Comparison of ENCODE assay signal across 1 cellular context in the genomic region with DNA sequence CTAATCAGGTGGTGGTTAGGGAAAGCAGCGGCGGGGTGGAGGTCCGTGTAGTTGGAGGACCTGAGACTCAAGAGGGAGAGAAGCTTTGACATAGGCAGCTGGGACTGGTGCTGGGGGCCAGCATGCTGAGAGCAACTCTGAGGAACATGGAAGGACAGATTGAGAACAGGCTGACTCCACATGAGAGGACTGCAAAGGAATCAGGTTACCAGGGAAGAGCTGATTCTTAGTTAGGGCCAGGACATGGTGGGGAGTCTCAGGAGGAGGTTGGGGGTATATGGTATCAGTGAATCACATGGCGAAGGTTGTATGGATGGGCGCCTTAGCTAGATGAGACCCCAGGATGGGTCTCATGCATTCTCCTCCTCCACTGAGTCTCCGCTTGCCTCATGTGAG.
TF ChIP-seq lines count a peak whose summit lies in the region.

No MANE protein-coding gene starts in this region.

TF ChIP-seq in IMR-90, 13 proteins besides CTCF, POLR2A, EP300 and RAD21:
- TF ChIP-seq CEBPB (IDR thresholded peaks at IDR 0.05; ENCODE audit: low read depth, low read length) (no peak), FOS (IDR thresholded peaks at IDR 0.05; ENCODE audit: low read depth, low read length) (no peak), SMC3 (IDR thresholded peaks at IDR 0.05; ENCODE audit: low read depth, low read length) (no peak), CHD1 (IDR thresholded peaks at IDR 0.05; ENCODE audit: low read depth, low read length) (no peak), MXI1 (IDR thresholded peaks at IDR 0.05; ENCODE audit: borderline replicate concordance, low read depth, low read length) (no peak), BHLHE40 (IDR thresholded peaks at IDR 0.05; ENCODE audit: low read depth, low read length) (no peak), MAFK (IDR thresholded peaks at IDR 0.05; ENCODE audit: low read depth, low read length) (no peak), MAZ (IDR thresholded peaks at IDR 0.05; ENCODE audit: borderline replicate concordance, low read depth, low read length) (no peak), NFE2L2 (IDR thresholded peaks at IDR 0.05; ENCODE audit: low read depth, low read length) (no peak), RCOR1 (IDR thresholded peaks at IDR 0.05; ENCODE audit: insufficient replicate concordance, low read length) (no peak), RFX5 (IDR thresholded peaks at IDR 0.05; ENCODE audit: low read depth, low read length) (no peak)
- TF ChIP-seq, protein P1, sequence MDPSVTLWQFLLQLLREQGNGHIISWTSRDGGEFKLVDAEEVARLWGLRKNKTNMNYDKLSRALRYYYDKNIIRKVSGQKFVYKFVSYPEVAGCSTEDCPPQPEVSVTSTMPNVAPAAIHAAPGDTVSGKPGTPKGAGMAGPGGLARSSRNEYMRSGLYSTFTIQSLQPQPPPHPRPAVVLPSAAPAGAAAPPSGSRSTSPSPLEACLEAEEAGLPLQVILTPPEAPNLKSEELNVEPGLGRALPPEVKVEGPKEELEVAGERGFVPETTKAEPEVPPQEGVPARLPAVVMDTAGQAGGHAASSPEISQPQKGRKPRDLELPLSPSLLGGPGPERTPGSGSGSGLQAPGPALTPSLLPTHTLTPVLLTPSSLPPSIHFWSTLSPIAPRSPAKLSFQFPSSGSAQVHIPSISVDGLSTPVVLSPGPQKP (IDR thresholded peaks at IDR 0.05; ENCODE audit: borderline replicate concordance, low read depth, low read length) = no peak
- TF ChIP-seq, protein P2, sequence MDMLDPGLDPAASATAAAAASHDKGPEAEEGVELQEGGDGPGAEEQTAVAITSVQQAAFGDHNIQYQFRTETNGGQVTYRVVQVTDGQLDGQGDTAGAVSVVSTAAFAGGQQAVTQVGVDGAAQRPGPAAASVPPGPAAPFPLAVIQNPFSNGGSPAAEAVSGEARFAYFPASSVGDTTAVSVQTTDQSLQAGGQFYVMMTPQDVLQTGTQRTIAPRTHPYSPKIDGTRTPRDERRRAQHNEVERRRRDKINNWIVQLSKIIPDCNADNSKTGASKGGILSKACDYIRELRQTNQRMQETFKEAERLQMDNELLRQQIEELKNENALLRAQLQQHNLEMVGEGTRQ (IDR thresholded peaks at IDR 0.05; ENCODE audit: low read depth, low read length) = no peak
